In the genomic region with DNA sequence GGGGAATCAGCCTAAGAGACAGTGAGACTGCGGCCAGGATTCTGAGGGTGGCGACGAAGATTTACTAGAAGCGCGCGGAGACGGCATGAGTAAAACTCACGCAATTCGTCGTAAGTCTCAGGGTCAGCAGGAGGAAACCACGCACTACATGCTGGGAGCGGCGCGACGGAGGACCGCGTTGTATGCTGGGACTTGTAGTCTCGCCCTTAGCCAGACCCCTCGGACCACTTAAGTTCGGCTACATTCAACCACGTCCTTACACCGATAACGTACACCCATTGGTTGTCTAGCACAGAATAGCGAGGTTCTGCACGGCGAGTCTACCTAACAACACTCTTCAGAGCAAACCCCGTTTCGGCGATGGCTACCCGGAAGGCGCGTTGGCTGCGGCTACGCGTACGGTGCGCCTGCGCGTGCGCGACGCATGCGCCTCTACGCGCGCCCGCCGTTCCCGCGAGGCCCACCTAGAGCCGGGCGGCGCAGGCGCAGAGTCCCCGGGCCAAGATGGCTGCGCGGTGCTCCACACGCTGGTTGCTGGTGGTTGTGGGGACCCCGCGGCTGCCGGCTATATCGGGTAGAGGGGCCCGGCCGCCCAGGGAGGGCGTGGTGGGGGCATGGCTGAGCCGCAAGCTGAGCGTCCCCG, we compare ENCODE assay signal across 8 cellular contexts. TPM values are rescaled to one million over a fixed set of nuclear protein-coding genes. Genes with fewer than 3 reads are reported as not detected.
DNase-seq lines count a peak whose midpoint lies in the region; ATAC-seq and TF ChIP-seq lines count a peak whose summit lies in the region.

A gene (plus strand): TSS at position 491 of the 643 bp plus-strand sequence. CDS start 14 bp downstream, at position 505.

- no peak for TF ChIP-seq CTCF in nephron (IDR thresholded peaks at IDR 0.05; ENCODE audit: unreplicated experiment in 3 of 3)

- peak; percentile 96 for ATAC-seq in stimulated activated naive CD8-positive, alpha-beta T cell treated with anti-CD3 and anti-CD28 coated beads, Interleukin-15, Interleukin-2, amounts not matched to agents 100 U/mL and 50 U/mL, for 24 hours

- in situ Hi-C loops in G401 (cut with HindIII; ENCODE audit: low sequenced_read_pairs) (no loop called here), HAP-1 (cut with MboI; ENCODE audit: low sequenced_read_pairs) (no loop called here)

- H3K9me3 Mint-ChIP-seq in nephron: no peaks in the 10 kb centered on the region

- H3K27me3 Mint-ChIP-seq in nephron (ENCODE audit: low read depth): peaks cover under 1% of the 10 kb centered on the region

- peak within 1 kb of the TSS; percentile 95 for H3K4me3 ChIP-seq in HAP-1
- H3K4me3 ChIP-seq in MG63: peak within 1 kb of the TSS; percentile 98

- H3K27ac Mint-ChIP-seq in nephron: peak within 1 kb of the TSS; percentile 99 to 100 (median 100)

- peaks cover 9% of the 10 kb centered on the region; the same call in 1 of the 2 replicates for H3K4me1 ChIP-seq in HAP-1

- H3K27me3 ChIP-seq in HAP-1 (ENCODE audit: low read depth): no peaks in the 10 kb centered on the region
- H3K27me3 ChIP-seq in MG63: no peaks in the 10 kb centered on the region

- H3K9me3 ChIP-seq in HAP-1: no peaks in the 10 kb centered on the region
- no peaks in the 10 kb centered on the region for H3K9me3 ChIP-seq in MG63

- H3K4me1 Mint-ChIP-seq in nephron: peaks cover 20% of the 10 kb centered on the region

- H3K36me3 ChIP-seq in HAP-1 (replicated peaks) (peaks cover 21% of the 10 kb centered on the region), MG63 (peaks cover 43% of the 10 kb centered on the region)

- peaks cover 8% of the 10 kb centered on the region for H3K36me3 Mint-ChIP-seq in nephron (ENCODE audit: low read depth)

- H3K4me3 Mint-ChIP-seq in nephron: peak within 1 kb of the TSS; percentile 92 to 97 (median 94)

- DNase-seq in G401 (ENCODE audit: low spot score): peak; percentile 96
- peak; percentile 91 to 92 for DNase-seq in HAP-1 (ENCODE audit: low spot score in 2 of 2)
- DNase-seq in MG63: peak; percentile 94
- peak; percentile 91 to 92 for DNase-seq in SHP77 (lab: John Stamatoyannopoulos, UW)
- peak; percentile 87 for DNase-seq in activated effector memory CD4-positive, alpha-beta T cell treated with Interleukin-2 at 50 U/mL for 16 hours
- peak; percentile 97 for DNase-seq in fibroblast of the conjunctiva (ENCODE audit: low read depth)
- DNase-seq in stimulated activated naive CD8-positive, alpha-beta T cell treated with anti-CD3 and anti-CD28 coated beads, Interleukin-15, Interleukin-2, amounts not matched to agents 100 U/mL and 50 U/mL, for 24 hours: peak; percentile 95

RNA-seq across cellular contexts. Expression of the gene that starts here (rescaled TPM):
- 79.4 and 89.7 TPM in 2 replicates for total RNA-seq in G401 (2014; rRNA removed; shearing (Covaris generic))
- total RNA-seq in MG63 (2014; rRNA removed; shearing (Covaris generic); ENCODE audit: low replicate concordance): 125 and 127 TPM in 2 replicates

Comparison
In these comparisons a context has a peak if more than half of its experiments do, and no peak if none do; other contexts are left out.
1. Peak in every context shown above with its lines: DNase-seq, ATAC-seq and H3K4me3 ChIP-seq.